In the genomic region with DNA sequence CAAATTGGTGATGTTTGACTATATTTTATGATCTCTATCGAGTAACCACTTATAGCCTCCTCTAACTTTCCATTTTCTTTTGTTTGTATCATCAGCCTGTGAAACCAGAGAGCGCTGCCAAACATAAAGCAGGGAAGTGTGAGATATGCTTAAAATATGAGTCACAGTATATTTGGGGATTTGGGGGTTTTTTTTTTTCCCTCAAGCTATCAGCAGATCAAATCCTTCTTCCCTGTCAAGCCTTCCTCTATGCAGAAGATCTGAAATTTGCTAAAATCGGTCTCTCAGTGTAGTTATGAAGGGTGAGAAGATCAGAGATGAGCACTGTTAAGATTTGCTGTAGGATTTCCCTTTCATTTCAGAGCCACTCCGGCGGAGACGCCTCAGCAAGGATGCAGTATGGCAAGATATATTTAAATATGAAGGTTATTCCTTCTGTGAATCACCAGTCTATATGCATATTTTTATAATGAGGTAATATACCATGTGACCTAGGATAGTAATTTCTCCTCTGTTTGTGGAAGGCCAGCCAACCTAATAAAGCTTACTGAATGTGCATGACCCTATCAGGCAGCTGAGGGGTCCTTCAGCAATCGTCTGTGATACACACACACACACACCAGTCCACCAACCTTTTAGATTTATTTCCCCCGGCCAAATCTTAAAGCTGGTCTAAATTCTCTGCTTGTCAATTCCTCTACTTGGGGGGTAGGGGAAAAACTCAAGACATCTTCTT, we compare ENCODE assay signal across 1 cellular context.
TF ChIP-seq lines count a peak whose summit lies in the region.

No MANE protein-coding gene starts in this region.

TF ChIP-seq in SK-N-SH, 30 proteins besides CTCF, POLR2A, EP300 and RAD21 (continued from another document):
- TF ChIP-seq, protein P1, sequence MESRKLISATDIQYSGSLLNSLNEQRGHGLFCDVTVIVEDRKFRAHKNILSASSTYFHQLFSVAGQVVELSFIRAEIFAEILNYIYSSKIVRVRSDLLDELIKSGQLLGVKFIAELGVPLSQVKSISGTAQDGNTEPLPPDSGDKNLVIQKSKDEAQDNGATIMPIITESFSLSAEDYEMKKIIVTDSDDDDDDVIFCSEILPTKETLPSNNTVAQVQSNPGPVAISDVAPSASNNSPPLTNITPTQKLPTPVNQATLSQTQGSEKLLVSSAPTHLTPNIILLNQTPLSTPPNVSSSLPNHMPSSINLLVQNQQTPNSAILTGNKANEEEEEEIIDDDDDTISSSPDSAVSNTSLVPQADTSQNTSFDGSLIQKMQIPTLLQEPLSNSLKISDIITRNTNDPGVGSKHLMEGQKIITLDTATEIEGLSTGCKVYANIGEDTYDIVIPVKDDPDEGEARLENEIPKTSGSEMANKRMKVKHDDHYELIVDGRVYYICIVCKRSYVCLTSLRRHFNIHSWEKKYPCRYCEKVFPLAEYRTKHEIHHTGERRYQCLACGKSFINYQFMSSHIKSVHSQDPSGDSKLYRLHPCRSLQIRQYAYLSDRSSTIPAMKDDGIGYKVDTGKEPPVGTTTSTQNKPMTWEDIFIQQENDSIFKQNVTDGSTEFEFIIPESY (IDR thresholded peaks at IDR 0.05; ENCODE audit: borderline replicate concordance, low read depth): no peak
- TF ChIP-seq JUND (IDR thresholded peaks at IDR 0.05) (peak; percentile 53), RCOR1 (IDR thresholded peaks at IDR 0.05; ENCODE audit: low read length) (no peak), POLR2AphosphoS5 (IDR thresholded peaks at IDR 0.05; ENCODE audit: low read depth, low read length) (no peak), RFX5 (IDR thresholded peaks at IDR 0.05; ENCODE audit: low read length) (no peak), IRF3 (IDR thresholded peaks at IDR 0.05; ENCODE audit: low read depth, low read length) (no peak), GABPA (IDR thresholded peaks at IDR 0.05; ENCODE audit: low read depth) (no peak), FOXJ3 (CRISPR knock-in tag; IDR thresholded peaks at IDR 0.05) (no peak), GATA2 (CRISPR knock-in tag; IDR thresholded peaks at IDR 0.05) (no peak), TCF12 (IDR thresholded peaks at IDR 0.05) (peak; percentile 67), FOSL2 (IDR thresholded peaks at IDR 0.05; ENCODE audit: borderline replicate concordance, low read depth) (peak; percentile 25; the same call in 1 of the 2 replicates), EZH2phosphoT487 (IDR thresholded peaks at IDR 0.05; ENCODE audit: borderline replicate concordance, low read depth) (no peak), ELF1 (IDR thresholded peaks at IDR 0.05) (no peak), NFIC (IDR thresholded peaks at IDR 0.05; ENCODE audit: borderline replicate concordance) (peak; percentile 66)
- TF ChIP-seq, protein P2, sequence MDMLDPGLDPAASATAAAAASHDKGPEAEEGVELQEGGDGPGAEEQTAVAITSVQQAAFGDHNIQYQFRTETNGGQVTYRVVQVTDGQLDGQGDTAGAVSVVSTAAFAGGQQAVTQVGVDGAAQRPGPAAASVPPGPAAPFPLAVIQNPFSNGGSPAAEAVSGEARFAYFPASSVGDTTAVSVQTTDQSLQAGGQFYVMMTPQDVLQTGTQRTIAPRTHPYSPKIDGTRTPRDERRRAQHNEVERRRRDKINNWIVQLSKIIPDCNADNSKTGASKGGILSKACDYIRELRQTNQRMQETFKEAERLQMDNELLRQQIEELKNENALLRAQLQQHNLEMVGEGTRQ (IDR thresholded peaks at IDR 0.05; ENCODE audit: borderline replicate concordance, low read depth, low read length): no peak
- TF ChIP-seq, protein P3, sequence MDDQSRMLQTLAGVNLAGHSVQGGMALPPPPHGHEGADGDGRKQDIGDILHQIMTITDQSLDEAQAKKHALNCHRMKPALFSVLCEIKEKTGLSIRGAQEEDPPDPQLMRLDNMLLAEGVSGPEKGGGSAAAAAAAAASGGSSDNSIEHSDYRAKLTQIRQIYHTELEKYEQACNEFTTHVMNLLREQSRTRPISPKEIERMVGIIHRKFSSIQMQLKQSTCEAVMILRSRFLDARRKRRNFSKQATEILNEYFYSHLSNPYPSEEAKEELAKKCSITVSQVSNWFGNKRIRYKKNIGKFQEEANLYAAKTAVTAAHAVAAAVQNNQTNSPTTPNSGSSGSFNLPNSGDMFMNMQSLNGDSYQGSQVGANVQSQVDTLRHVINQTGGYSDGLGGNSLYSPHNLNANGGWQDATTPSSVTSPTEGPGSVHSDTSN (IDR thresholded peaks at IDR 0.05): peak; percentile 52; the same call in 1 of the 2 replicates
- TF ChIP-seq, protein P4, sequence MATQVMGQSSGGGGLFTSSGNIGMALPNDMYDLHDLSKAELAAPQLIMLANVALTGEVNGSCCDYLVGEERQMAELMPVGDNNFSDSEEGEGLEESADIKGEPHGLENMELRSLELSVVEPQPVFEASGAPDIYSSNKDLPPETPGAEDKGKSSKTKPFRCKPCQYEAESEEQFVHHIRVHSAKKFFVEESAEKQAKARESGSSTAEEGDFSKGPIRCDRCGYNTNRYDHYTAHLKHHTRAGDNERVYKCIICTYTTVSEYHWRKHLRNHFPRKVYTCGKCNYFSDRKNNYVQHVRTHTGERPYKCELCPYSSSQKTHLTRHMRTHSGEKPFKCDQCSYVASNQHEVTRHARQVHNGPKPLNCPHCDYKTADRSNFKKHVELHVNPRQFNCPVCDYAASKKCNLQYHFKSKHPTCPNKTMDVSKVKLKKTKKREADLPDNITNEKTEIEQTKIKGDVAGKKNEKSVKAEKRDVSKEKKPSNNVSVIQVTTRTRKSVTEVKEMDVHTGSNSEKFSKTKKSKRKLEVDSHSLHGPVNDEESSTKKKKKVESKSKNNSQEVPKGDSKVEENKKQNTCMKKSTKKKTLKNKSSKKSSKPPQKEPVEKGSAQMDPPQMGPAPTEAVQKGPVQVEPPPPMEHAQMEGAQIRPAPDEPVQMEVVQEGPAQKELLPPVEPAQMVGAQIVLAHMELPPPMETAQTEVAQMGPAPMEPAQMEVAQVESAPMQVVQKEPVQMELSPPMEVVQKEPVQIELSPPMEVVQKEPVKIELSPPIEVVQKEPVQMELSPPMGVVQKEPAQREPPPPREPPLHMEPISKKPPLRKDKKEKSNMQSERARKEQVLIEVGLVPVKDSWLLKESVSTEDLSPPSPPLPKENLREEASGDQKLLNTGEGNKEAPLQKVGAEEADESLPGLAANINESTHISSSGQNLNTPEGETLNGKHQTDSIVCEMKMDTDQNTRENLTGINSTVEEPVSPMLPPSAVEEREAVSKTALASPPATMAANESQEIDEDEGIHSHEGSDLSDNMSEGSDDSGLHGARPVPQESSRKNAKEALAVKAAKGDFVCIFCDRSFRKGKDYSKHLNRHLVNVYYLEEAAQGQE (IDR thresholded peaks at IDR 0.05; ENCODE audit: low read depth, low read length): no peak
